8 cellular contexts compared by ENCODE assay signal in genomic region chr12:49336645-49337584, GRCh38. TPM values are rescaled to one million over a fixed set of nuclear protein-coding genes. Genes with fewer than 3 reads are reported as not detected.
DNase-seq lines count a peak whose midpoint lies in the region; ATAC-seq and TF ChIP-seq lines count a peak whose summit lies in the region.

C1QL4 (minus strand) TSS chr12:49337188; CDS start chr12:49336477, 711 bp downstream.

- peaks cover 5 to 29% of the 10 kb centered on the region in 2 donors for H3K27me3 ChIP-seq in Peyer's patch

- H3K36me3 ChIP-seq in Peyer's patch: no peaks in the 10 kb centered on the region

- H3K4me3 ChIP-seq in Peyer's patch (peak within 1 kb of the TSS in 3 of 4 donors; percentile 42 to 49 (median 45)), fibroblast of pulmonary artery (replicated peaks; ENCODE audit: low read depth, low read length) (peak within 1 kb of the TSS; percentile 43)

- no peaks in the 10 kb centered on the region for H3K9me3 ChIP-seq in Peyer's patch

- H3K27ac ChIP-seq in 22Rv1 (no peak within 1 kb of the TSS), Peyer's patch (no peak within 1 kb of the TSS)

- intact Hi-C loops in activated T-helper 1 cell treated with anti-CD3 and anti-CD28 coated beads, Interleukin-12 subunit alpha, Interleukin-12 subunit beta, Interleukin-2, Interleukin-4 antibody, amounts not matched to agents 30 ng/mL and 10 ng/mL and 1 ng/mL, durations not matched to agents 14 hours and 24 hours and 36 hours (cut with micrococcal nuclease): loop anchor here (1.0 kb wide), 3 partner anchors 9 to 49 kb away; partner anchors contain the start of genes DNAJC22 and TROAP

- ATAC-seq in GM18505 (IDR thresholded peaks at IDR 0.05; ENCODE audit: unreplicated experiment): peak; percentile 75

- H3K9me3 Mint-ChIP-seq in activated T-helper 1 cell treated with anti-CD3 and anti-CD28 coated beads, Interleukin-12 subunit alpha, Interleukin-12 subunit beta, Interleukin-2, Interleukin-4 antibody, amounts not matched to agents 30 ng/mL and 10 ng/mL and 1 ng/mL, durations not matched to agents 14 hours and 24 hours and 36 hours: no peaks in the 10 kb centered on the region
- no peaks in the 10 kb centered on the region for H3K9me3 Mint-ChIP-seq in nephron

- TF ChIP-seq CTCF in 22Rv1 (IDR thresholded peaks at IDR 0.05) (peak; percentile 100), Peyer's patch (IDR thresholded peaks at IDR 0.05) (peak; percentile 23 to 99 (median 74)), fibroblast of pulmonary artery (IDR thresholded peaks at IDR 0.05; ENCODE audit: low read length, missing control alignments) (peak; percentile 65), nephron (IDR thresholded peaks at IDR 0.05; ENCODE audit: unreplicated experiment in 3 of 3) (peak; percentile 99)

- TF ChIP-seq POLR2A in GM18505 (IDR thresholded peaks at IDR 0.05; ENCODE audit: borderline replicate concordance, extremely low read depth, insufficient read depth, insufficient read length): no peak
- TF ChIP-seq POLR2A in Peyer's patch (IDR thresholded peaks at IDR 0.05): no peak

- H3K27ac Mint-ChIP-seq in activated T-helper 1 cell treated with anti-CD3 and anti-CD28 coated beads, Interleukin-12 subunit alpha, Interleukin-12 subunit beta, Interleukin-2, Interleukin-4 antibody, amounts not matched to agents 30 ng/mL and 10 ng/mL and 1 ng/mL, durations not matched to agents 14 hours and 24 hours and 36 hours: peak within 1 kb of the TSS; percentile 52
- peak within 1 kb of the TSS in 2 of 3 experiments; percentile 7 to 11 for H3K27ac Mint-ChIP-seq in nephron

- peaks cover 76% of the 10 kb centered on the region for H3K27me3 Mint-ChIP-seq in activated T-helper 1 cell treated with anti-CD3 and anti-CD28 coated beads, Interleukin-12 subunit alpha, Interleukin-12 subunit beta, Interleukin-2, Interleukin-4 antibody, amounts not matched to agents 30 ng/mL and 10 ng/mL and 1 ng/mL, durations not matched to agents 14 hours and 24 hours and 36 hours (ENCODE audit: insufficient read depth)
- H3K27me3 Mint-ChIP-seq in nephron (ENCODE audit: low read depth): peaks cover 85% of the 10 kb centered on the region

- peaks cover 5% of the 10 kb centered on the region for H3K36me3 Mint-ChIP-seq in activated T-helper 1 cell treated with anti-CD3 and anti-CD28 coated beads, Interleukin-12 subunit alpha, Interleukin-12 subunit beta, Interleukin-2, Interleukin-4 antibody, amounts not matched to agents 30 ng/mL and 10 ng/mL and 1 ng/mL, durations not matched to agents 14 hours and 24 hours and 36 hours (ENCODE audit: low read depth)
- H3K36me3 Mint-ChIP-seq in nephron (ENCODE audit: low read depth): no peaks in the 10 kb centered on the region

- H3K4me1 Mint-ChIP-seq in activated T-helper 1 cell treated with anti-CD3 and anti-CD28 coated beads, Interleukin-12 subunit alpha, Interleukin-12 subunit beta, Interleukin-2, Interleukin-4 antibody, amounts not matched to agents 30 ng/mL and 10 ng/mL and 1 ng/mL, durations not matched to agents 14 hours and 24 hours and 36 hours (ENCODE audit: low read depth): peaks cover 21% of the 10 kb centered on the region
- H3K4me1 Mint-ChIP-seq in nephron: peaks cover 56% of the 10 kb centered on the region

- peaks cover 0 to 26% (median 12%) of the 10 kb centered on the region in 4 donors for H3K4me1 ChIP-seq in Peyer's patch

- peak; percentile 98 for DNase-seq in HuH-7.5 (ENCODE audit: low spot score)
- peak; percentile 81 to 92 (median 88) for DNase-seq in Peyer's patch
- peak; percentile 83 for DNase-seq in activated T-helper 1 cell treated with anti-CD3 and anti-CD28 coated beads, Interleukin-12 subunit alpha, Interleukin-12 subunit beta, Interleukin-2, Interleukin-4 antibody, amounts not matched to agents 30 ng/mL and 10 ng/mL and 1 ng/mL, durations not matched to agents 14 hours and 24 hours and 36 hours (ENCODE audit: low spot score)
- DNase-seq in fibroblast of pulmonary artery (ENCODE audit: low read depth): peak; percentile 61
- DNase-seq in stimulated activated naive CD4-positive, alpha-beta T cell treated with Interleukin-2 at 50 U/mL for 16 hours (lab: John Stamatoyannopoulos, UW): peak; percentile 81

- peak within 1 kb of the TSS; percentile 63 for H3K4me3 Mint-ChIP-seq in activated T-helper 1 cell treated with anti-CD3 and anti-CD28 coated beads, Interleukin-12 subunit alpha, Interleukin-12 subunit beta, Interleukin-2, Interleukin-4 antibody, amounts not matched to agents 30 ng/mL and 10 ng/mL and 1 ng/mL, durations not matched to agents 14 hours and 24 hours and 36 hours
- peak within 1 kb of the TSS; percentile 26 to 73 (median 66) for H3K4me3 Mint-ChIP-seq in nephron

RNA-seq across cellular contexts. Expression of gene C1QL4, which starts in this region (rescaled TPM):
- total RNA-seq in Peyer's patch: not detected
- total RNA-seq in activated T-helper 1 cell treated with anti-CD3 and anti-CD28 coated beads, Interleukin-12 subunit alpha, Interleukin-12 subunit beta, Interleukin-2, Interleukin-4 antibody, amounts not matched to agents 30 ng/mL and 10 ng/mL and 1 ng/mL, durations not matched to agents 14 hours and 24 hours and 36 hours: not detected in 2 replicates

Comparison
In these comparisons a context has a peak if more than half of its experiments do, and no peak if none do; other contexts are left out.
1. Peak in DNase-seq and H3K4me3 ChIP-seq in Peyer's patch; RNA of the gene not detected or under 1 TPM.
2. Peak in DNase-seq in activated T-helper 1 cell treated with anti-CD3 and anti-CD28 coated beads, Interleukin-12 subunit alpha, Interleukin-12 subunit beta, Interleukin-2, Interleukin-4 antibody, amounts not matched to agents 30 ng/mL and 10 ng/mL and 1 ng/mL, durations not matched to agents 14 hours and 24 hours and 36 hours; RNA of the gene not detected or under 1 TPM.